Comparison of ENCODE assay signal across 8 cellular contexts in genomic region chr11:75814369-75814685, GRCh38. TPM values are rescaled to one million over a fixed set of nuclear protein-coding genes. Genes with fewer than 3 reads are reported as not detected.
DNase-seq lines count a peak whose midpoint lies in the region; ATAC-seq and TF ChIP-seq lines count a peak whose summit lies in the region.

No MANE protein-coding gene starts in this region.

- 1% methylated on average over 13 of the region's 13 CpGs for WGBS in liver
- 0% methylated on average over 4 to 13 of the region's 13 CpGs for WGBS in transverse colon (ENCODE audit: low coverage in 1 of 2), 2 donors

- no peaks in the 10 kb centered on the region for H3K36me3 ChIP-seq in HUES48 (ENCODE audit: control insufficient read depth, insufficient read depth, low read length)
- no peaks in the 10 kb centered on the region for H3K36me3 ChIP-seq in liver (ENCODE audit: control insufficient read depth in 4 of 4, insufficient read depth in 3 of 4, low read depth in 1 of 4, low read length in 3 of 4)
- no peaks in the 10 kb centered on the region for H3K36me3 ChIP-seq in transverse colon

- H3K4me3 ChIP-seq in GM12864 (ENCODE audit: low read depth, low read length) = peak overlapping the region; percentile 79
- peak overlapping the region; percentile 85 for H3K4me3 ChIP-seq in HUES48 (ENCODE audit: low read depth, low read length)
- peak overlapping the region; percentile 55 to 81 (median 70) for H3K4me3 ChIP-seq in liver (ENCODE audit: low read depth in 1 of 3, low read length in 3 of 3)
- peak overlapping the region; percentile 21 to 94 (median 86) for H3K4me3 ChIP-seq in transverse colon

- TF ChIP-seq EP300 in transverse colon (IDR thresholded peaks at IDR 0.05; ENCODE audit: low read depth) = no peak

- H3K9ac ChIP-seq in HUES48 (ENCODE audit: low read depth, low read length) (peak overlapping the region; percentile 28; the same call in 1 of the 2 replicates), liver (ENCODE audit: low read depth in 1 of 2, low read length in 2 of 2) (peak overlapping the region in 1 of 2 donors; percentile 14)

- no peak for TF ChIP-seq RAD21 in liver (IDR thresholded peaks at IDR 0.05)

- in situ Hi-C loops in transverse colon (cut with MboI; ENCODE audit: low pct_ligation_motif_present in 1 of 4, low pct_unique_long_range_greater_than_20kb in 1 of 4, low sequenced_read_pairs in 3 of 4) = no loop called here

- TF ChIP-seq CTCF in GM12864 (IDR thresholded peaks at IDR 0.05; ENCODE audit: low read depth, low read length, missing control alignments) (no peak), liver (IDR thresholded peaks at IDR 0.05; ENCODE audit: low read depth, low read length, missing input control) (no peak), transverse colon (IDR thresholded peaks at IDR 0.05) (no peak)

- intact Hi-C loops in transverse colon (cut with DNase I; ENCODE audit: low total_unique reads) = no loop called here

- peak; percentile 20 for ATAC-seq in GM21447 (IDR thresholded peaks at IDR 0.05; ENCODE audit: unreplicated experiment)

- peak overlapping the region; percentile 17 for H3K27ac ChIP-seq in HUES48 (ENCODE audit: low read depth, low read length)
- peak overlapping the region; percentile 94 for H3K27ac ChIP-seq in angular gyrus (ENCODE audit: low read depth, low read length)
- peak overlapping the region; percentile 26 to 42 for H3K27ac ChIP-seq in liver (ENCODE audit: low read depth in 1 of 2, low read length in 2 of 2)
- peak overlapping the region; percentile 96 to 98 (median 97) for H3K27ac ChIP-seq in transverse colon

- H3K9me3 ChIP-seq in HUES48 (ENCODE audit: control insufficient read depth, insufficient read depth, low read length) (no peaks in the 10 kb centered on the region), liver (ENCODE audit: control insufficient read depth in 4 of 4, low read length in 3 of 4) (no peaks in the 10 kb centered on the region), transverse colon (no peaks in the 10 kb centered on the region)

- H3K27me3 ChIP-seq in HUES48 (ENCODE audit: control insufficient read depth, insufficient read depth, low read length) = peaks cover 2% of the 10 kb centered on the region; the same call in 1 of the 2 replicates
- H3K27me3 ChIP-seq in liver (ENCODE audit: control insufficient read depth in 4 of 4, insufficient read depth in 4 of 4, low read length in 3 of 4) = no peaks in the 10 kb centered on the region
- no peaks in the 10 kb centered on the region for H3K27me3 ChIP-seq in transverse colon

- TF ChIP-seq POLR2A in transverse colon (IDR thresholded peaks at IDR 0.05) = no peak

- DNase-seq in GM12864 (ENCODE audit: low read depth) (no peak), transverse colon (no peak), activated gamma-delta T cell (lab: John Stamatoyannopoulos, UW) (no peak)
- DNase-seq in stimulated activated CD4-positive, alpha-beta T cell treated with anti-CD3 and anti-CD28 coated beads, Interleukin-4, amount 100 ng/mL, for 4 hours = no peak

- H3K4me1 ChIP-seq in HUES48 (ENCODE audit: control insufficient read depth, insufficient read depth, low read length) (peaks cover 23% of the 10 kb centered on the region), liver (ENCODE audit: control insufficient read depth in 4 of 4, insufficient read depth in 4 of 4, low read length in 3 of 4) (peaks cover 2 to 25% (median 22%) of the 10 kb centered on the region in 4 donors), transverse colon (peaks cover 0 to 30% (median 22%) of the 10 kb centered on the region in 4 donors)

TF ChIP-seq in liver, 16 proteins besides CTCF, POLR2A, EP300 and RAD21:
- no peak for TF ChIP-seq REST (IDR thresholded peaks at IDR 0.05)
- TF ChIP-seq TAF1 (conservative IDR thresholded peaks at IDR 0.05) = no peak
- TF ChIP-seq HNF4A (conservative IDR thresholded peaks at IDR 0.05) = no peak
- TF ChIP-seq EGR1 (IDR thresholded peaks at IDR 0.05; ENCODE audit: low read depth in 2 of 2) = no peak
- no peak for TF ChIP-seq RXRA (IDR thresholded peaks at IDR 0.05)
- no peak for TF ChIP-seq FOXA2 (IDR thresholded peaks at IDR 0.05)
- TF ChIP-seq SP1 (IDR thresholded peaks at IDR 0.05) = no peak
- TF ChIP-seq, protein P1, sequence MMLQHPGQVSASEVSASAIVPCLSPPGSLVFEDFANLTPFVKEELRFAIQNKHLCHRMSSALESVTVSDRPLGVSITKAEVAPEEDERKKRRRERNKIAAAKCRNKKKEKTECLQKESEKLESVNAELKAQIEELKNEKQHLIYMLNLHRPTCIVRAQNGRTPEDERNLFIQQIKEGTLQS (IDR thresholded peaks at IDR 0.05) = no peak
- no peak for TF ChIP-seq MAX (IDR thresholded peaks at IDR 0.05)

RNA-seq across cellular contexts. Expression of gene UVRAG, which starts 0.7 kb away (rescaled TPM):
- total RNA-seq in liver = 10 to 100 TPM; 12.1 to 15.1 TPM
- polyA plus RNA-seq in liver = 1 to 10 TPM; 4.4 to 7.9 TPM
- total RNA-seq in transverse colon = 10 to 100 TPM; 12.7 to 34.6 (median 19.3) TPM

RNA-seq across cellular contexts. Expression of gene DGAT2, which starts 45.7 kb away (rescaled TPM):
- 100 to 1,000 TPM in 1 of 2 donors, 10 to 100 TPM in 1; 64.0 to 151 TPM for total RNA-seq in liver
- polyA plus RNA-seq in liver = 100 to 1,000 TPM in 1 of 2 donors, 10 to 100 TPM in 1; 57.2 to 152 TPM
- total RNA-seq in transverse colon = 1 to 10 TPM in 2 of 4 donors, not detected in 2; 3.3 to 3.7 TPM

Comparison
In these comparisons a context has a peak if more than half of its experiments do, and no peak if none do; other contexts are left out.
1. H3K27ac ChIP-seq: peak in every context shown above with its lines; median percentile 97 in transverse colon; 94 in angular gyrus; 34 in liver; 17 in HUES48.
2. RNA of gene DGAT2, which starts 45.7 kb away (total RNA-seq): 64.0 to 151 TPM in liver; 3.3 to 3.7 TPM in transverse colon; every median in the first group is over 10 times any median in the second.
3. Peak in every context shown above with its lines, with median percentiles within 50 percentile points of each other: H3K4me3 ChIP-seq.